In the genomic region with DNA sequence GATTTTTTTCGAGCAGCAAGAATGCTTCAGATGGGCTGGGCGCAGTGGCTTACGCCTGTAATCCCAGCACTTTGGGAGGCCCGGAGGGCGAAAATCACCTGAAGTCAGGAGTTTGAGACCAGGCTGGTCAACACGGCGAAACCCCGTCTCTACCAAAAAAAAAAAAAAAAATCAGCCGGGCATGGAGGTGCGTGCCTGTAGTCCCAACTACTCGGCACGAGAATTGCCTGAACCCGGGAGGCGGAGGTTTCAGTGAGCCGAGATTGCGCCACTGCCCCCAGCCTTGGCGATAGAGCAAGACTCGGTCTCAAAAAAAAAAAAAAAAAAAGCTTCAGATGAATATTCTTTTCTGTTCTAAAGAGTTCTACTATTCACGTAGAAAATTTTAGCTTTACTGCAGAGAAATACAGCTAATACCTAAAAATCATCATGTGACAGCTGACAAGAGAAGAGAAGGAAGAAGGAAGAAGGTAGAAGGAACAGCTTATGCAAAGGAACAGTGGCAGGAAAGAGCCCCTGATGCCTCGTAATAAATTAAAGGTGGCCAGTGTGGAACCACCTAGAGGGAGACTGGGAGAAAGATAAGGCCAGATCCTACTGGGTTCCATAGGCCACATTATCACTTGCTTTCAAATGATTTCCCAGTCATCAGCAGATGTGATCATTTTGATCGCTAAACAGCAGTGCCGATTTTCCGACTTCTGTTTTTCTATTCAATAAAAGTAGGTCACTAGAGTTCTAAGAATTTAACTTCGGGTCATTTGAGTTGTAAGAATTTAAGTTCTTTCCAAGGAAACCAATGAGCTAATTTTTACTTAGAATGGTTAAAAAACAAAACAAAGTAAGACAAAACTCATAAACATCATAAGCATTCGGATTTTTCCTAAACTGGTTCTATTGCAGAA, we compare ENCODE assay signal across 1 cellular context.
TF ChIP-seq lines count a peak whose summit lies in the region.

No MANE protein-coding gene starts in this region.

TF ChIP-seq in K562, 482 proteins besides CTCF, POLR2A, EP300 and RAD21 (continued from another document and continues in another):
- TF ChIP-seq, protein P1, sequence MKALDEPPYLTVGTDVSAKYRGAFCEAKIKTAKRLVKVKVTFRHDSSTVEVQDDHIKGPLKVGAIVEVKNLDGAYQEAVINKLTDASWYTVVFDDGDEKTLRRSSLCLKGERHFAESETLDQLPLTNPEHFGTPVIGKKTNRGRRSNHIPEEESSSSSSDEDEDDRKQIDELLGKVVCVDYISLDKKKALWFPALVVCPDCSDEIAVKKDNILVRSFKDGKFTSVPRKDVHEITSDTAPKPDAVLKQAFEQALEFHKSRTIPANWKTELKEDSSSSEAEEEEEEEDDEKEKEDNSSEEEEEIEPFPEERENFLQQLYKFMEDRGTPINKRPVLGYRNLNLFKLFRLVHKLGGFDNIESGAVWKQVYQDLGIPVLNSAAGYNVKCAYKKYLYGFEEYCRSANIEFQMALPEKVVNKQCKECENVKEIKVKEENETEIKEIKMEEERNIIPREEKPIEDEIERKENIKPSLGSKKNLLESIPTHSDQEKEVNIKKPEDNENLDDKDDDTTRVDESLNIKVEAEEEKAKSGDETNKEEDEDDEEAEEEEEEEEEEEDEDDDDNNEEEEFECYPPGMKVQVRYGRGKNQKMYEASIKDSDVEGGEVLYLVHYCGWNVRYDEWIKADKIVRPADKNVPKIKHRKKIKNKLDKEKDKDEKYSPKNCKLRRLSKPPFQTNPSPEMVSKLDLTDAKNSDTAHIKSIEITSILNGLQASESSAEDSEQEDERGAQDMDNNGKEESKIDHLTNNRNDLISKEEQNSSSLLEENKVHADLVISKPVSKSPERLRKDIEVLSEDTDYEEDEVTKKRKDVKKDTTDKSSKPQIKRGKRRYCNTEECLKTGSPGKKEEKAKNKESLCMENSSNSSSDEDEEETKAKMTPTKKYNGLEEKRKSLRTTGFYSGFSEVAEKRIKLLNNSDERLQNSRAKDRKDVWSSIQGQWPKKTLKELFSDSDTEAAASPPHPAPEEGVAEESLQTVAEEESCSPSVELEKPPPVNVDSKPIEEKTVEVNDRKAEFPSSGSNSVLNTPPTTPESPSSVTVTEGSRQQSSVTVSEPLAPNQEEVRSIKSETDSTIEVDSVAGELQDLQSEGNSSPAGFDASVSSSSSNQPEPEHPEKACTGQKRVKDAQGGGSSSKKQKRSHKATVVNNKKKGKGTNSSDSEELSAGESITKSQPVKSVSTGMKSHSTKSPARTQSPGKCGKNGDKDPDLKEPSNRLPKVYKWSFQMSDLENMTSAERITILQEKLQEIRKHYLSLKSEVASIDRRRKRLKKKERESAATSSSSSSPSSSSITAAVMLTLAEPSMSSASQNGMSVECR (CRISPR knock-in tag; IDR thresholded peaks at IDR 0.05): no peak
- no peak for TF ChIP-seq XRCC5 (IDR thresholded peaks at IDR 0.05; ENCODE audit: low read depth, low read length)
- no peak for TF ChIP-seq ZSCAN32 (CRISPR knock-in tag; IDR thresholded peaks at IDR 0.05)
- 0 out of 2 replicates have a peak, but pooled peaks have one; percentile 12 for TF ChIP-seq SMARCA5 (IDR thresholded peaks at IDR 0.05)
- TF ChIP-seq, protein P2, sequence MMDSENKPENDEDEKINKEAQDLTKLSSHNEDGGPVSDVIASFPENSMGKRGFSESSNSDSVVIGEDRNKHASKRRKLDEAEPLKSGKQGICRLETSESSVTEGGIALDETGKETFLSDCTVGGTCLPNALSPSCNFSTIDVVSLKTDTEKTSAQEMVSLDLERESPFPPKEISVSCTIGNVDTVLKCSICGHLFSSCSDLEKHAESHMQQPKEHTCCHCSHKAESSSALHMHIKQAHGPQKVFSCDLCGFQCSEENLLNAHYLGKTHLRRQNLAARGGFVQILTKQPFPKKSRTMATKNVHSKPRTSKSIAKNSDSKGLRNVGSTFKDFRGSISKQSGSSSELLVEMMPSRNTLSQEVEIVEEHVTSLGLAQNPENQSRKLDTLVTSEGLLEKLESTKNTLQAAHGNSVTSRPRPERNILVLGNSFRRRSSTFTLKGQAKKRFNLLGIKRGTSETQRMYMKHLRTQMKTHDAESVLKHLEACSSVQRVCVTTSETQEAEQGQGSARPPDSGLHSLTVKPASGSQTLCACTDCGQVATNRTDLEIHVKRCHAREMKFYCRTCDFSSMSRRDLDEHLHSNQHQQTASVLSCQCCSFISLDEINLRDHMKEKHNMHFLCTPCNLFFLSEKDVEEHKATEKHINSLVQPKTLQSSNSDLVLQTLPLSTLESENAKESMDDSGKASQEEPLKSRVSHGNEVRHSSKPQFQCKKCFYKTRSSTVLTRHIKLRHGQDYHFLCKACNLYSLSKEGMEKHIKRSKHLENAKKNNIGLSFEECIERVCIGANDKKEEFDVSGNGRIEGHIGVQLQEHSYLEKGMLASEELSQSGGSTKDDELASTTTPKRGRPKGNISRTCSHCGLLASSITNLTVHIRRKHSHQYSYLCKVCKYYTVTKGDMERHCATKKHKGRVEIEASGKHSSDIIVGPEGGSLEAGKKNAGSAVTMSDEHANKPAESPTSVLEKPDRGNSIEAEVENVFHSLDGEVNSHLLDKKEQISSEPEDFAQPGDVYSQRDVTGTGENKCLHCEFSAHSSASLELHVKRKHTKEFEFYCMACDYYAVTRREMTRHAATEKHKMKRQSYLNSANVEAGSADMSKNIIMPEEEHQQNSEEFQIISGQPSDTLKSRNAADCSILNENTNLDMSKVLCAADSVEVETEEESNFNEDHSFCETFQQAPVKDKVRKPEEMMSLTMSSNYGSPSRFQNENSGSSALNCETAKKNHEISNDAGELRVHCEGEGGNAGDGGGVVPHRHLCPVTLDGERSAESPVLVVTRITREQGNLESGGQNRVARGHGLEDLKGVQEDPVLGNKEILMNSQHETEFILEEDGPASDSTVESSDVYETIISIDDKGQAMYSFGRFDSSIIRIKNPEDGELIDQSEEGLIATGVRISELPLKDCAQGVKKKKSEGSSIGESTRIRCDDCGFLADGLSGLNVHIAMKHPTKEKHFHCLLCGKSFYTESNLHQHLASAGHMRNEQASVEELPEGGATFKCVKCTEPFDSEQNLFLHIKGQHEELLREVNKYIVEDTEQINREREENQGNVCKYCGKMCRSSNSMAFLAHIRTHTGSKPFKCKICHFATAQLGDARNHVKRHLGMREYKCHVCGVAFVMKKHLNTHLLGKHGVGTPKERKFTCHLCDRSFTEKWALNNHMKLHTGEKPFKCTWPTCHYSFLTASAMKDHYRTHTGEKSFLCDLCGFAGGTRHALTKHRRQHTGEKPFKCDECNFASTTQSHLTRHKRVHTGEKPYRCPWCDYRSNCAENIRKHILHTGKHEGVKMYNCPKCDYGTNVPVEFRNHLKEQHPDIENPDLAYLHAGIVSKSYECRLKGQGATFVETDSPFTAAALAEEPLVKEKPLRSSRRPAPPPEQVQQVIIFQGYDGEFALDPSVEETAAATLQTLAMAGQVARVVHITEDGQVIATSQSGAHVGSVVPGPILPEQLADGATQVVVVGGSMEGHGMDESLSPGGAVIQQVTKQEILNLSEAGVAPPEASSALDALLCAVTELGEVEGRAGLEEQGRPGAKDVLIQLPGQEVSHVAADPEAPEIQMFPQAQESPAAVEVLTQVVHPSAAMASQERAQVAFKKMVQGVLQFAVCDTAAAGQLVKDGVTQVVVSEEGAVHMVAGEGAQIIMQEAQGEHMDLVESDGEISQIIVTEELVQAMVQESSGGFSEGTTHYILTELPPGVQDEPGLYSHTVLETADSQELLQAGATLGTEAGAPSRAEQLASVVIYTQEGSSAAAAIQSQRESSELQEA (IDR thresholded peaks at IDR 0.05; ENCODE audit: low read depth): no peak
- TF ChIP-seq, protein P3, sequence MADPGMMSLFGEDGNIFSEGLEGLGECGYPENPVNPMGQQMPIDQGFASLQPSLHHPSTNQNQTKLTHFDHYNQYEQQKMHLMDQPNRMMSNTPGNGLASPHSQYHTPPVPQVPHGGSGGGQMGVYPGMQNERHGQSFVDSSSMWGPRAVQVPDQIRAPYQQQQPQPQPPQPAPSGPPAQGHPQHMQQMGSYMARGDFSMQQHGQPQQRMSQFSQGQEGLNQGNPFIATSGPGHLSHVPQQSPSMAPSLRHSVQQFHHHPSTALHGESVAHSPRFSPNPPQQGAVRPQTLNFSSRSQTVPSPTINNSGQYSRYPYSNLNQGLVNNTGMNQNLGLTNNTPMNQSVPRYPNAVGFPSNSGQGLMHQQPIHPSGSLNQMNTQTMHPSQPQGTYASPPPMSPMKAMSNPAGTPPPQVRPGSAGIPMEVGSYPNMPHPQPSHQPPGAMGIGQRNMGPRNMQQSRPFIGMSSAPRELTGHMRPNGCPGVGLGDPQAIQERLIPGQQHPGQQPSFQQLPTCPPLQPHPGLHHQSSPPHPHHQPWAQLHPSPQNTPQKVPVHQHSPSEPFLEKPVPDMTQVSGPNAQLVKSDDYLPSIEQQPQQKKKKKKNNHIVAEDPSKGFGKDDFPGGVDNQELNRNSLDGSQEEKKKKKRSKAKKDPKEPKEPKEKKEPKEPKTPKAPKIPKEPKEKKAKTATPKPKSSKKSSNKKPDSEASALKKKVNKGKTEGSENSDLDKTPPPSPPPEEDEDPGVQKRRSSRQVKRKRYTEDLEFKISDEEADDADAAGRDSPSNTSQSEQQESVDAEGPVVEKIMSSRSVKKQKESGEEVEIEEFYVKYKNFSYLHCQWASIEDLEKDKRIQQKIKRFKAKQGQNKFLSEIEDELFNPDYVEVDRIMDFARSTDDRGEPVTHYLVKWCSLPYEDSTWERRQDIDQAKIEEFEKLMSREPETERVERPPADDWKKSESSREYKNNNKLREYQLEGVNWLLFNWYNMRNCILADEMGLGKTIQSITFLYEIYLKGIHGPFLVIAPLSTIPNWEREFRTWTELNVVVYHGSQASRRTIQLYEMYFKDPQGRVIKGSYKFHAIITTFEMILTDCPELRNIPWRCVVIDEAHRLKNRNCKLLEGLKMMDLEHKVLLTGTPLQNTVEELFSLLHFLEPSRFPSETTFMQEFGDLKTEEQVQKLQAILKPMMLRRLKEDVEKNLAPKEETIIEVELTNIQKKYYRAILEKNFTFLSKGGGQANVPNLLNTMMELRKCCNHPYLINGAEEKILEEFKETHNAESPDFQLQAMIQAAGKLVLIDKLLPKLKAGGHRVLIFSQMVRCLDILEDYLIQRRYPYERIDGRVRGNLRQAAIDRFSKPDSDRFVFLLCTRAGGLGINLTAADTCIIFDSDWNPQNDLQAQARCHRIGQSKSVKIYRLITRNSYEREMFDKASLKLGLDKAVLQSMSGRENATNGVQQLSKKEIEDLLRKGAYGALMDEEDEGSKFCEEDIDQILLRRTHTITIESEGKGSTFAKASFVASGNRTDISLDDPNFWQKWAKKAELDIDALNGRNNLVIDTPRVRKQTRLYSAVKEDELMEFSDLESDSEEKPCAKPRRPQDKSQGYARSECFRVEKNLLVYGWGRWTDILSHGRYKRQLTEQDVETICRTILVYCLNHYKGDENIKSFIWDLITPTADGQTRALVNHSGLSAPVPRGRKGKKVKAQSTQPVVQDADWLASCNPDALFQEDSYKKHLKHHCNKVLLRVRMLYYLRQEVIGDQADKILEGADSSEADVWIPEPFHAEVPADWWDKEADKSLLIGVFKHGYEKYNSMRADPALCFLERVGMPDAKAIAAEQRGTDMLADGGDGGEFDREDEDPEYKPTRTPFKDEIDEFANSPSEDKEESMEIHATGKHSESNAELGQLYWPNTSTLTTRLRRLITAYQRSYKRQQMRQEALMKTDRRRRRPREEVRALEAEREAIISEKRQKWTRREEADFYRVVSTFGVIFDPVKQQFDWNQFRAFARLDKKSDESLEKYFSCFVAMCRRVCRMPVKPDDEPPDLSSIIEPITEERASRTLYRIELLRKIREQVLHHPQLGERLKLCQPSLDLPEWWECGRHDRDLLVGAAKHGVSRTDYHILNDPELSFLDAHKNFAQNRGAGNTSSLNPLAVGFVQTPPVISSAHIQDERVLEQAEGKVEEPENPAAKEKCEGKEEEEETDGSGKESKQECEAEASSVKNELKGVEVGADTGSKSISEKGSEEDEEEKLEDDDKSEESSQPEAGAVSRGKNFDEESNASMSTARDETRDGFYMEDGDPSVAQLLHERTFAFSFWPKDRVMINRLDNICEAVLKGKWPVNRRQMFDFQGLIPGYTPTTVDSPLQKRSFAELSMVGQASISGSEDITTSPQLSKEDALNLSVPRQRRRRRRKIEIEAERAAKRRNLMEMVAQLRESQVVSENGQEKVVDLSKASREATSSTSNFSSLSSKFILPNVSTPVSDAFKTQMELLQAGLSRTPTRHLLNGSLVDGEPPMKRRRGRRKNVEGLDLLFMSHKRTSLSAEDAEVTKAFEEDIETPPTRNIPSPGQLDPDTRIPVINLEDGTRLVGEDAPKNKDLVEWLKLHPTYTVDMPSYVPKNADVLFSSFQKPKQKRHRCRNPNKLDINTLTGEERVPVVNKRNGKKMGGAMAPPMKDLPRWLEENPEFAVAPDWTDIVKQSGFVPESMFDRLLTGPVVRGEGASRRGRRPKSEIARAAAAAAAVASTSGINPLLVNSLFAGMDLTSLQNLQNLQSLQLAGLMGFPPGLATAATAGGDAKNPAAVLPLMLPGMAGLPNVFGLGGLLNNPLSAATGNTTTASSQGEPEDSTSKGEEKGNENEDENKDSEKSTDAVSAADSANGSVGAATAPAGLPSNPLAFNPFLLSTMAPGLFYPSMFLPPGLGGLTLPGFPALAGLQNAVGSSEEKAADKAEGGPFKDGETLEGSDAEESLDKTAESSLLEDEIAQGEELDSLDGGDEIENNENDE (IDR thresholded peaks at IDR 0.05; ENCODE audit: low read depth, low read length): no peak
- TF ChIP-seq ZBTB1 (CRISPR knock-in tag; IDR thresholded peaks at IDR 0.05; ENCODE audit: borderline replicate concordance, low read depth): no peak
- 0 out of 2 replicates have a peak, but pooled peaks have one; percentile 26 for TF ChIP-seq CXXC5 (CRISPR knock-in tag; IDR thresholded peaks at IDR 0.05)
- no peak for TF ChIP-seq POLR3G (IDR thresholded peaks at IDR 0.05; ENCODE audit: extremely low read depth, insufficient read length, insufficient replicate concordance)
- TF ChIP-seq PCBP1 (IDR thresholded peaks at IDR 0.05; ENCODE audit: low read depth, low read length, poor library complexity, severe bottlenecking): no peak
